In genomic region chr6:158910484-158911075, GRCh38 we compare ENCODE assay signal across 8 cellular contexts.
A peak's percentile ranks its signal among the peaks of the same experiment; 100 is the strongest.
DNase-seq lines count a peak whose midpoint lies in the region; ATAC-seq and TF ChIP-seq lines count a peak whose summit lies in the region.

No MANE protein-coding gene starts in this region.

- TF ChIP-seq POLR2A in thyroid gland (IDR thresholded peaks at IDR 0.05) = no peak

- H3K9ac ChIP-seq in BLaER1 = peak overlapping the region; percentile 56; the same call in 1 of the 2 replicates

- H3K27ac ChIP-seq in BLaER1 (peak overlapping the region; percentile 67; the same call in 1 of the 2 replicates), foreskin keratinocyte (peak overlapping the region; percentile 82), thyroid gland (peak overlapping the region in 2 of 3 donors; percentile 35 to 49)

- H4K20me1 ChIP-seq in BLaER1 = no peaks in the 10 kb centered on the region

- peak overlapping the region; percentile 83 for H3K4me2 ChIP-seq in BLaER1

- ATAC-seq in GM19438 (IDR thresholded peaks at IDR 0.05; ENCODE audit: low read depth, unreplicated experiment) (peak; percentile 65), foreskin keratinocyte (peak; percentile 69), HG03139 (IDR thresholded peaks at IDR 0.05; ENCODE audit: unreplicated experiment) (no peak)

- no peak for TF ChIP-seq CTCF in foreskin keratinocyte (conservative IDR thresholded peaks at IDR 0.05)
- TF ChIP-seq CTCF in thyroid gland (IDR thresholded peaks at IDR 0.05) = no peak

- DNase-seq in NAMALWA (ENCODE audit: low spot score) = peak; percentile 86
- DNase-seq in foreskin keratinocyte = peak in 1 of 2 donors; percentile 75
- peak; percentile 51 for DNase-seq in thyroid gland
- no peak for DNase-seq in Kasumi-1 (lab: John Stamatoyannopoulos, UW)
- DNase-seq in cortex of kidney (lab: John Stamatoyannopoulos, UW) = no peak

- no peak overlapping the region for H3K4me3 ChIP-seq in BLaER1
- H3K4me3 ChIP-seq in thyroid gland (replicated peaks in 1 of 3) = no peak overlapping the region

- H3K27me3 ChIP-seq in BLaER1 = no peaks in the 10 kb centered on the region
- H3K27me3 ChIP-seq in foreskin keratinocyte = no peaks in the 10 kb centered on the region
- H3K27me3 ChIP-seq in thyroid gland = no peaks in the 10 kb centered on the region

- H3K4me1 ChIP-seq in BLaER1 (peaks cover 30% of the 10 kb centered on the region), foreskin keratinocyte (peaks cover 6% of the 10 kb centered on the region), thyroid gland (peaks cover 10 to 17% of the 10 kb centered on the region in 2 donors)

- no peaks in the 10 kb centered on the region for H3K36me3 ChIP-seq in BLaER1
- H3K36me3 ChIP-seq in thyroid gland = no peaks in the 10 kb centered on the region

- WGBS in thyroid gland, 2 donors = 24 to 34% methylated on average over 9 of the region's 9 CpGs

- intact Hi-C loops in thyroid gland (cut with DNase I) = no loop called here

- H3K9me3 ChIP-seq in BLaER1 (peaks cover 16% of the 10 kb centered on the region), thyroid gland (no peaks in the 10 kb centered on the region)

Comparison
In these comparisons a context has a peak if more than half of its experiments do, and no peak if none do; other contexts are left out.
1. DNase-seq: peak in NAMALWA (single experiment) and thyroid gland (2 of 2); none in Kasumi-1 (0 of 2) and cortex of kidney (single experiment).
2. Peak in every context shown above with its lines, with median percentiles within 50 percentile points of each other: H3K27ac ChIP-seq.